ENCODE assay signal across 1 cellular context in the genomic region with DNA sequence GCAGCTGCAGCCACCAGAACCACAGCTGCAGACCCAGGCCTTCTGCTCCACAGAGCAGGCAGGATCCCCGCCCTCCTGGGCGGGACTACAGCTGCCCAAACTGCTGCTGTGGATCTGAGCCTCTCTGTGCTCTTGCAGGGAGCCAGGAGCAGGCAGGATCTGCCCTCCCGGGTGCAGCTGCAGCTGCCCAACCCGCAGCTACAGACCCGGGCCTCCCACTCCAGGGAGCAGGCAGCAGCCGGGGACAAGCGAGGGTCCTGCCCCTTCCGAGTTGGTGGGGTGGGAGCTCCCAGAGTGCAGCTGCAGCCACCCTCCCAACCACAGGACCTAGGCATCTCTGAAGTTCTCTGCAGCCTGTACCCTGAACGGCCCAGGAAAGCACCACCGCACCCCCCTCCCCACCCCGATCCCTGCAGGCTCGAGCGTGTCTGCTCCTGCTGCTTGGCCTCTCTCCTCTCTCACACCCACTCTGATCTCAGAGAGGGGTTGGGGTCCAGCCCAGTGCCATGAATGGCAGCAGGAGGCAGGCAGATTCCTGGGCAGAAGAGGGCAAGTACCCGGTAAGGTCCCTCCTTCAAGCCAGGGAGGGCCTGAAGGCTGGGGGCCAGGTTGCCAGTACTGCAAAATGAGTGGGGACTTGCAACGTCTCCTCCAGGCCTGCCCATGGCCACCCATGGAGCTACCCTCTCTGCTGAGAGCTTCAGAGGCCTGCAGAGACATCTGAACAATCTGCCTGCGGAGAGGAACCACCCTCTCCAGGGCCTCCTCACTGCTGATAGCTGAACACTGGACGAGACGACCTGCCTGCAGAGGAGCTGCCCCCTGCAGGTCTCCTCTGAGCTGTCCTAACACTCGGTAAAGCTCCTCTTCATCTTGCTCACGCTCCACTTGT.
A peak's percentile ranks its signal among the peaks of the same experiment; 100 is the strongest.
TF ChIP-seq lines count a peak whose summit lies in the region.

No MANE protein-coding gene starts in this region.

TF ChIP-seq in HepG2, 621 proteins besides CTCF, POLR2A, EP300 and RAD21 (continued from another document and continues in another):
- TF ChIP-seq KDM6A (CRISPR knock-in tag; IDR thresholded peaks at IDR 0.05; ENCODE audit: low read depth) (no peak), ZNF83 (CRISPR knock-in tag; IDR thresholded peaks at IDR 0.05; ENCODE audit: borderline replicate concordance) (no peak), RFXAP (CRISPR knock-in tag; IDR thresholded peaks at IDR 0.05; ENCODE audit: borderline replicate concordance) (peak; percentile 62; the same call in 1 of the 2 replicates), SP1 (IDR thresholded peaks at IDR 0.05) (no peak), SP1 (CRISPR knock-in tag; IDR thresholded peaks at IDR 0.05) (no peak), MIXL1 (CRISPR knock-in tag; IDR thresholded peaks at IDR 0.05) (no peak), KDM5B (CRISPR knock-in tag; IDR thresholded peaks at IDR 0.05; ENCODE audit: borderline replicate concordance) (no peak), ZFY (CRISPR knock-in tag; IDR thresholded peaks at IDR 0.05) (peak; percentile 73), HOXA5 (CRISPR knock-in tag; IDR thresholded peaks at IDR 0.05) (no peak), CBX5 (CRISPR knock-in tag; IDR thresholded peaks at IDR 0.05; ENCODE audit: borderline replicate concordance) (no peak), PAF1 (CRISPR knock-in tag; IDR thresholded peaks at IDR 0.05) (no peak), EZH2 (conservative IDR thresholded peaks at IDR 0.05; ENCODE audit: low read depth, low read length) (no peak), AHR (CRISPR knock-in tag; IDR thresholded peaks at IDR 0.05) (0 out of 2 replicates have a peak, but pooled peaks have one; percentile 30), POLR2AphosphoS2 (IDR thresholded peaks at IDR 0.05; ENCODE audit: low read depth, low read length) (no peak), HMG20A (CRISPR knock-in tag; IDR thresholded peaks at IDR 0.05; ENCODE audit: borderline replicate concordance) (no peak), ZBTB8A (CRISPR knock-in tag; IDR thresholded peaks at IDR 0.05; ENCODE audit: borderline replicate concordance, low read depth) (no peak), PPARG (CRISPR knock-in tag; conservative IDR thresholded peaks at IDR 0.05) (no peak), ZNF768 (CRISPR knock-in tag; IDR thresholded peaks at IDR 0.05) (peak; percentile 90), WIZ (CRISPR knock-in tag; IDR thresholded peaks at IDR 0.05) (no peak), STAG1 (CRISPR knock-in tag; IDR thresholded peaks at IDR 0.05) (peak; percentile 54), ZNF124 (CRISPR knock-in tag; IDR thresholded peaks at IDR 0.05) (no peak), POGZ (CRISPR knock-in tag; IDR thresholded peaks at IDR 0.05) (no peak), ISL2 (CRISPR knock-in tag; IDR thresholded peaks at IDR 0.05) (no peak), CBFB (CRISPR knock-in tag; IDR thresholded peaks at IDR 0.05) (no peak), ATM (IDR thresholded peaks at IDR 0.05; ENCODE audit: borderline replicate concordance) (no peak), SP4 (CRISPR knock-in tag; IDR thresholded peaks at IDR 0.05) (0 out of 2 replicates have a peak, but pooled peaks have one; percentile 5), ZSCAN9 (CRISPR knock-in tag; IDR thresholded peaks at IDR 0.05; ENCODE audit: borderline replicate concordance) (no peak), MED1 (CRISPR knock-in tag; IDR thresholded peaks at IDR 0.05) (peak; percentile 17; the same call in 1 of the 2 replicates), NONO (IDR thresholded peaks at IDR 0.05) (no peak), NONO (CRISPR knock-in tag; conservative IDR thresholded peaks at IDR 0.05) (0 out of 2 replicates have a peak, but pooled peaks have one; percentile 56), GPN1 (CRISPR knock-in tag; IDR thresholded peaks at IDR 0.05; ENCODE audit: borderline replicate concordance) (no peak), ZNF292 (CRISPR knock-in tag; IDR thresholded peaks at IDR 0.05; ENCODE audit: borderline replicate concordance, low read depth) (peak; percentile 61), RNF2 (conservative IDR thresholded peaks at IDR 0.05; ENCODE audit: low read depth) (no peak)
- TF ChIP-seq, protein P1, sequence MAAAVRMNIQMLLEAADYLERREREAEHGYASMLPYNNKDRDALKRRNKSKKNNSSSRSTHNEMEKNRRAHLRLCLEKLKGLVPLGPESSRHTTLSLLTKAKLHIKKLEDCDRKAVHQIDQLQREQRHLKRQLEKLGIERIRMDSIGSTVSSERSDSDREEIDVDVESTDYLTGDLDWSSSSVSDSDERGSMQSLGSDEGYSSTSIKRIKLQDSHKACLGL (CRISPR knock-in tag; IDR thresholded peaks at IDR 0.05), result peak; percentile 28; the same call in 1 of the 2 replicates
- TF ChIP-seq, protein P2, sequence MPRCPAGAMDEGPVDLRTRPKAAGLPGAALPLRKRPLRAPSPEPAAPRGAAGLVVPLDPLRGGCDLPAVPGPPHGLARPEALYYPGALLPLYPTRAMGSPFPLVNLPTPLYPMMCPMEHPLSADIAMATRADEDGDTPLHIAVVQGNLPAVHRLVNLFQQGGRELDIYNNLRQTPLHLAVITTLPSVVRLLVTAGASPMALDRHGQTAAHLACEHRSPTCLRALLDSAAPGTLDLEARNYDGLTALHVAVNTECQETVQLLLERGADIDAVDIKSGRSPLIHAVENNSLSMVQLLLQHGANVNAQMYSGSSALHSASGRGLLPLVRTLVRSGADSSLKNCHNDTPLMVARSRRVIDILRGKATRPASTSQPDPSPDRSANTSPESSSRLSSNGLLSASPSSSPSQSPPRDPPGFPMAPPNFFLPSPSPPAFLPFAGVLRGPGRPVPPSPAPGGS (CRISPR knock-in tag; IDR thresholded peaks at IDR 0.05), result peak; percentile 34; the same call in 1 of the 2 replicates
- TF ChIP-seq, protein P3, sequence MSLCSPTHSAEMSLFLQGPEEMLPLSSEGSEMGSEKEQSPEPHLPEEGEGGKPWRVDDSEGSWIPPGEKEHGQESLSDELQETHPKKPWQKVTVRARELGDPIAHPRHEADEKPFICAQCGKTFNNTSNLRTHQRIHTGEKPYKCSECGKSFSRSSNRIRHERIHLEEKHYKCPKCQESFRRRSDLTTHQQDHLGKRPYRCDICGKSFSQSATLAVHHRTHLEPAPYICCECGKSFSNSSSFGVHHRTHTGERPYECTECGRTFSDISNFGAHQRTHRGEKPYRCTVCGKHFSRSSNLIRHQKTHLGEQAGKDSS (CRISPR knock-in tag; IDR thresholded peaks at IDR 0.05; ENCODE audit: borderline replicate concordance, low read depth), result peak; percentile 49; the same call in 1 of the 2 replicates
- TF ChIP-seq, protein P4, sequence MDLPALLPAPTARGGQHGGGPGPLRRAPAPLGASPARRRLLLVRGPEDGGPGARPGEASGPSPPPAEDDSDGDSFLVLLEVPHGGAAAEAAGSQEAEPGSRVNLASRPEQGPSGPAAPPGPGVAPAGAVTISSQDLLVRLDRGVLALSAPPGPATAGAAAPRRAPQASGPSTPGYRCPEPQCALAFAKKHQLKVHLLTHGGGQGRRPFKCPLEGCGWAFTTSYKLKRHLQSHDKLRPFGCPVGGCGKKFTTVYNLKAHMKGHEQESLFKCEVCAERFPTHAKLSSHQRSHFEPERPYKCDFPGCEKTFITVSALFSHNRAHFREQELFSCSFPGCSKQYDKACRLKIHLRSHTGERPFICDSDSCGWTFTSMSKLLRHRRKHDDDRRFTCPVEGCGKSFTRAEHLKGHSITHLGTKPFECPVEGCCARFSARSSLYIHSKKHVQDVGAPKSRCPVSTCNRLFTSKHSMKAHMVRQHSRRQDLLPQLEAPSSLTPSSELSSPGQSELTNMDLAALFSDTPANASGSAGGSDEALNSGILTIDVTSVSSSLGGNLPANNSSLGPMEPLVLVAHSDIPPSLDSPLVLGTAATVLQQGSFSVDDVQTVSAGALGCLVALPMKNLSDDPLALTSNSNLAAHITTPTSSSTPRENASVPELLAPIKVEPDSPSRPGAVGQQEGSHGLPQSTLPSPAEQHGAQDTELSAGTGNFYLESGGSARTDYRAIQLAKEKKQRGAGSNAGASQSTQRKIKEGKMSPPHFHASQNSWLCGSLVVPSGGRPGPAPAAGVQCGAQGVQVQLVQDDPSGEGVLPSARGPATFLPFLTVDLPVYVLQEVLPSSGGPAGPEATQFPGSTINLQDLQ (CRISPR knock-in tag; IDR thresholded peaks at IDR 0.05), result no peak
- TF ChIP-seq, protein P5, sequence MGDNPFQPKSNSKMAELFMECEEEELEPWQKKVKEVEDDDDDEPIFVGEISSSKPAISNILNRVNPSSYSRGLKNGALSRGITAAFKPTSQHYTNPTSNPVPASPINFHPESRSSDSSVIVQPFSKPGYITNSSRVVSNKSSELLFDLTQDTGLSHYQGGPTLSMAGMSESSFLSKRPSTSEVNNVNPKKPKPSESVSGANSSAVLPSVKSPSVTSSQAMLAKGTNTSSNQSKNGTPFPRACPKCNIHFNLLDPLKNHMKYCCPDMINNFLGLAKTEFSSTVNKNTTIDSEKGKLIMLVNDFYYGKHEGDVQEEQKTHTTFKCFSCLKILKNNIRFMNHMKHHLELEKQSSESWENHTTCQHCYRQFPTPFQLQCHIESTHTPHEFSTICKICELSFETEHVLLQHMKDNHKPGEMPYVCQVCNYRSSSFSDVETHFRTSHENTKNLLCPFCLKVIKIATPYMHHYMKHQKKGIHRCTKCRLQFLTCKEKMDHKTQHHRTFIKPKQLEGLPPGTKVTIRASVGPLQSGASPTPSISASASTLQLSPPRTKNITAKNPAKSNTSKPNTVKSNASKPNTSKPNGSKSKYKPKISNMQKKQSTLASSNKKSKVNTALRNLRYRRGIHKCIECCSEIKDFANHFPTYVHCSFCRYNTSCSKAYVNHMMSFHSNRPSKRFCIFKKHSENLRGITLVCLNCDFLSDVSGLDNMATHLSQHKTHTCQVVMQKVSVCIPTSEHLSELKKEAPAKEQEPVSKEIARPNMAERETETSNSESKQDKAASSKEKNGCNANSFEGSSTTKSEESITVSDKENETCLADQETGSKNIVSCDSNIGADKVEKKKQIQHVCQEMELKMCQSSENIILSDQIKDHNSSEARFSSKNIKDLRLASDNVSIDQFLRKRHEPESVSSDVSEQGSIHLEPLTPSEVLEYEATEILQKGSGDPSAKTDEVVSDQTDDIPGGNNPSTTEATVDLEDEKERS (CRISPR knock-in tag; IDR thresholded peaks at IDR 0.05), result 0 out of 2 replicates have a peak, but pooled peaks have one; percentile 28
- TF ChIP-seq, protein P6, sequence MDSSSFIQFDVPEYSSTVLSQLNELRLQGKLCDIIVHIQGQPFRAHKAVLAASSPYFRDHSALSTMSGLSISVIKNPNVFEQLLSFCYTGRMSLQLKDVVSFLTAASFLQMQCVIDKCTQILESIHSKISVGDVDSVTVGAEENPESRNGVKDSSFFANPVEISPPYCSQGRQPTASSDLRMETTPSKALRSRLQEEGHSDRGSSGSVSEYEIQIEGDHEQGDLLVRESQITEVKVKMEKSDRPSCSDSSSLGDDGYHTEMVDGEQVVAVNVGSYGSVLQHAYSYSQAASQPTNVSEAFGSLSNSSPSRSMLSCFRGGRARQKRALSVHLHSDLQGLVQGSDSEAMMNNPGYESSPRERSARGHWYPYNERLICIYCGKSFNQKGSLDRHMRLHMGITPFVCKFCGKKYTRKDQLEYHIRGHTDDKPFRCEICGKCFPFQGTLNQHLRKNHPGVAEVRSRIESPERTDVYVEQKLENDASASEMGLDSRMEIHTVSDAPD (CRISPR knock-in tag; IDR thresholded peaks at IDR 0.05), result no peak
- TF ChIP-seq, protein P7, sequence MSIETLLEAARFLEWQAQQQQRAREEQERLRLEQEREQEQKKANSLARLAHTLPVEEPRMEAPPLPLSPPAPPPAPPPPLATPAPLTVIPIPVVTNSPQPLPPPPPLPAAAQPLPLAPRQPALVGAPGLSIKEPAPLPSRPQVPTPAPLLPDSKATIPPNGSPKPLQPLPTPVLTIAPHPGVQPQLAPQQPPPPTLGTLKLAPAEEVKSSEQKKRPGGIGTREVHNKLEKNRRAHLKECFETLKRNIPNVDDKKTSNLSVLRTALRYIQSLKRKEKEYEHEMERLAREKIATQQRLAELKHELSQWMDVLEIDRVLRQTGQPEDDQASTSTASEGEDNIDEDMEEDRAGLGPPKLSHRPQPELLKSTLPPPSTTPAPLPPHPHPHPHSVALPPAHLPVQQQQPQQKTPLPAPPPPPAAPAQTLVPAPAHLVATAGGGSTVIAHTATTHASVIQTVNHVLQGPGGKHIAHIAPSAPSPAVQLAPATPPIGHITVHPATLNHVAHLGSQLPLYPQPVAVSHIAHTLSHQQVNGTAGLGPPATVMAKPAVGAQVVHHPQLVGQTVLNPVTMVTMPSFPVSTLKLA (IDR thresholded peaks at IDR 0.05), result no peak
- TF ChIP-seq, protein P8, sequence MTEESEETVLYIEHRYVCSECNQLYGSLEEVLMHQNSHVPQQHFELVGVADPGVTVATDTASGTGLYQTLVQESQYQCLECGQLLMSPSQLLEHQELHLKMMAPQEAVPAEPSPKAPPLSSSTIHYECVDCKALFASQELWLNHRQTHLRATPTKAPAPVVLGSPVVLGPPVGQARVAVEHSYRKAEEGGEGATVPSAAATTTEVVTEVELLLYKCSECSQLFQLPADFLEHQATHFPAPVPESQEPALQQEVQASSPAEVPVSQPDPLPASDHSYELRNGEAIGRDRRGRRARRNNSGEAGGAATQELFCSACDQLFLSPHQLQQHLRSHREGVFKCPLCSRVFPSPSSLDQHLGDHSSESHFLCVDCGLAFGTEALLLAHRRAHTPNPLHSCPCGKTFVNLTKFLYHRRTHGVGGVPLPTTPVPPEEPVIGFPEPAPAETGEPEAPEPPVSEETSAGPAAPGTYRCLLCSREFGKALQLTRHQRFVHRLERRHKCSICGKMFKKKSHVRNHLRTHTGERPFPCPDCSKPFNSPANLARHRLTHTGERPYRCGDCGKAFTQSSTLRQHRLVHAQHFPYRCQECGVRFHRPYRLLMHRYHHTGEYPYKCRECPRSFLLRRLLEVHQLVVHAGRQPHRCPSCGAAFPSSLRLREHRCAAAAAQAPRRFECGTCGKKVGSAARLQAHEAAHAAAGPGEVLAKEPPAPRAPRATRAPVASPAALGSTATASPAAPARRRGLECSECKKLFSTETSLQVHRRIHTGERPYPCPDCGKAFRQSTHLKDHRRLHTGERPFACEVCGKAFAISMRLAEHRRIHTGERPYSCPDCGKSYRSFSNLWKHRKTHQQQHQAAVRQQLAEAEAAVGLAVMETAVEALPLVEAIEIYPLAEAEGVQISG (CRISPR knock-in tag; IDR thresholded peaks at IDR 0.05), result peak; percentile 46; the same call in 1 of the 2 replicates
- TF ChIP-seq, protein P9, sequence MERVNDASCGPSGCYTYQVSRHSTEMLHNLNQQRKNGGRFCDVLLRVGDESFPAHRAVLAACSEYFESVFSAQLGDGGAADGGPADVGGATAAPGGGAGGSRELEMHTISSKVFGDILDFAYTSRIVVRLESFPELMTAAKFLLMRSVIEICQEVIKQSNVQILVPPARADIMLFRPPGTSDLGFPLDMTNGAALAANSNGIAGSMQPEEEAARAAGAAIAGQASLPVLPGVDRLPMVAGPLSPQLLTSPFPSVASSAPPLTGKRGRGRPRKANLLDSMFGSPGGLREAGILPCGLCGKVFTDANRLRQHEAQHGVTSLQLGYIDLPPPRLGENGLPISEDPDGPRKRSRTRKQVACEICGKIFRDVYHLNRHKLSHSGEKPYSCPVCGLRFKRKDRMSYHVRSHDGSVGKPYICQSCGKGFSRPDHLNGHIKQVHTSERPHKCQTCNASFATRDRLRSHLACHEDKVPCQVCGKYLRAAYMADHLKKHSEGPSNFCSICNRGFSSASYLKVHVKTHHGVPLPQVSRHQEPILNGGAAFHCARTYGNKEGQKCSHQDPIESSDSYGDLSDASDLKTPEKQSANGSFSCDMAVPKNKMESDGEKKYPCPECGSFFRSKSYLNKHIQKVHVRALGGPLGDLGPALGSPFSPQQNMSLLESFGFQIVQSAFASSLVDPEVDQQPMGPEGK (CRISPR knock-in tag; IDR thresholded peaks at IDR 0.05), result peak; percentile 7
